In the genomic region with DNA sequence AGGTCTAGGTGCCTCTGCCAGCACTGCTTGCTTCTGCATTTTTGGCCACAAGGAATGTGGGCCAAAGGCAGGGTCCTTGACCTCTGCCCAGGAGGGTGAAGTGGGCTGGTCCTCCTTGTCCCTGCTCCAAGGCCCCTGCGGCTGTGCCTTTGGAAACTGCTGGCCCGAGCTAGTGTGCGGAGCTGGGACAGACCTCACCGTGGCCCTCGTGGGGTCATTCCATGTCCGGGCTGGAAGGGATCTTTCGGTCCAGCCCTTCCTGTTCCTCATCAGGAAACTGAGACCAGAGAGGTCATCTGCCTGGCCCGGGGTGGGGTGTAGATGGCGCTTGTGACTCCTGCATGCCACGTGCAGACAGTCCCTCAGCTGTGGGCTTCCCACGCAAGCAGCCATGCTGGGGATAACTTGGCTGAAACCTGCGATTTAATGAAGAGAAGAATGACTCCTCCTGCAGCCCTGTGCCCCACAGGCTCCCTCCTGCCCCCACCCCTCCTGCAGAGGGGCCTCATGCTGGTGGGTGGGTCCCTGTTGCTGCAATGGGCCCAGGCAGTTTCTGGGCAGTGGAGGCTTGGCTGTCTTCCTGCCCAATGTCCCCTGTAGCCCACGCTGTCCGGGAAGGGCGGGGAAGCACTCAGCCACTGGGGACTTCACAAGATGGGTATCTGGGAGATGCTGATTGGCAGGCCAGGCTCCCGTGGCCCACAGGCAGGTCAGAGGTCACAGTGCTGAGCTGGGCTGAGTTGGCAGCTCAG, we compare ENCODE assay signal across 10 cellular contexts.
DNase-seq lines count a peak whose midpoint lies in the region; ATAC-seq and TF ChIP-seq lines count a peak whose summit lies in the region.
"Had no signal": no experiment of that assay in that cellular context is flagged by ENCODE, and none has a peak within 500 bp of the region (broad histone marks: within the 10 kb centered on the region; RNA-seq: fewer than 3 reads in every experiment).

No MANE protein-coding gene starts in this region.

- H3K9me3 ChIP-seq in lower lobe of right lung = no peaks in the 10 kb centered on the region
- no peaks in the 10 kb centered on the region for H3K9me3 ChIP-seq in testis

- H3K27ac ChIP-seq in lower lobe of right lung (peak overlapping the region; percentile 77), testis (peak overlapping the region; percentile 52 to 69)

- no peaks in the 10 kb centered on the region for H3K27me3 ChIP-seq in lower lobe of right lung (ENCODE audit: low read depth)
- no peaks in the 10 kb centered on the region for H3K27me3 ChIP-seq in testis

- H3K9me3 Mint-ChIP-seq in T-helper 1 cell treated with Interleukin-12 subunit alpha and Interleukin-12 subunit beta and Interleukin-4 antibody, amounts not matched to agents 30 μg/mL and 1 μg/mL, for 36 hours = no peaks in the 10 kb centered on the region
- no peaks in the 10 kb centered on the region for H3K9me3 Mint-ChIP-seq in central memory CD8-positive, alpha-beta T cell
- H3K9me3 Mint-ChIP-seq: activated T-cell treated with anti-CD3 and anti-CD28 coated beads, Interleukin-2, amount 50 U/mL, for 4 hours had no signal

- no peak overlapping the region for H3K4me3 ChIP-seq in lower lobe of right lung
- H3K4me3 ChIP-seq in testis = no peak overlapping the region

- H3K36me3 Mint-ChIP-seq in T-helper 1 cell treated with Interleukin-12 subunit alpha and Interleukin-12 subunit beta and Interleukin-4 antibody, amounts not matched to agents 30 μg/mL and 1 μg/mL, for 36 hours (ENCODE audit: low read depth) = peaks cover 18% of the 10 kb centered on the region
- H3K36me3 Mint-ChIP-seq in central memory CD8-positive, alpha-beta T cell (ENCODE audit: insufficient read depth) = peaks cover 13% of the 10 kb centered on the region

- H3K36me3 ChIP-seq in lower lobe of right lung = no peaks in the 10 kb centered on the region
- no peaks in the 10 kb centered on the region for H3K36me3 ChIP-seq in testis (ENCODE audit: low read depth, missing control alignments)

- DNase-seq in T-helper 1 cell (no peak), lower lobe of right lung (peak; percentile 73), testis (no peak)
- no peak for DNase-seq in central memory CD8-positive, alpha-beta T cell (ENCODE audit: low spot score in 2 of 2)
- DNase-seq: activated T-cell treated with anti-CD3 and anti-CD28 coated beads, Interleukin-2, amount 50 U/mL, for 4 hours; NK-92 treated with Interleukin-12 subunit alpha and Interleukin-12 subunit beta, amount 100 ng/mL, for 24 hours had no signal

- intact Hi-C loops in lower lobe of right lung (cut with DNase I) = no loop called here
- intact Hi-C loops in testis (cut with DNase I; ENCODE audit: low total_unique reads) = no loop called here

- no peaks in the 10 kb centered on the region for H3K27me3 Mint-ChIP-seq in T-helper 1 cell treated with Interleukin-12 subunit alpha and Interleukin-12 subunit beta and Interleukin-4 antibody, amounts not matched to agents 30 μg/mL and 1 μg/mL, for 36 hours (ENCODE audit: low read depth)
- H3K27me3 Mint-ChIP-seq in central memory CD8-positive, alpha-beta T cell = no peaks in the 10 kb centered on the region

- TF ChIP-seq CTCF in lower lobe of right lung (IDR thresholded peaks at IDR 0.05) (no peak), testis (IDR thresholded peaks at IDR 0.05) (no peak)

- H3K4me3 Mint-ChIP-seq in T-helper 1 cell treated with Interleukin-12 subunit alpha and Interleukin-12 subunit beta and Interleukin-4 antibody, amounts not matched to agents 30 μg/mL and 1 μg/mL, for 36 hours = no peak overlapping the region
- H3K4me3 Mint-ChIP-seq in central memory CD8-positive, alpha-beta T cell = peak overlapping the region; percentile 40
- H3K4me3 Mint-ChIP-seq: activated T-cell treated with anti-CD3 and anti-CD28 coated beads, Interleukin-2, amount 50 U/mL, for 4 hours had no signal

- no peak for ATAC-seq in central memory CD8-positive, alpha-beta T cell (replicated peaks; ENCODE audit: extremely low read depth, poor library complexity, severe bottlenecking)
- peak; percentile 29 to 50 for ATAC-seq in lower lobe of right lung
- ATAC-seq in GM18861 (IDR thresholded peaks at IDR 0.05; ENCODE audit: unreplicated experiment) = no peak
- no peak for ATAC-seq in GM21447 (IDR thresholded peaks at IDR 0.05; ENCODE audit: unreplicated experiment)
- no peak for ATAC-seq in GM18907 (IDR thresholded peaks at IDR 0.05; ENCODE audit: unreplicated experiment)
- ATAC-seq: activated T-cell treated with anti-CD3 and anti-CD28 coated beads, Interleukin-2, amount 50 U/mL, for 4 hours had no signal

- 27 to 34% methylated on average over 11 to 16 of the region's 16 CpGs for WGBS in testis, 2 donors

- peaks cover 70% of the 10 kb centered on the region for H3K4me1 Mint-ChIP-seq in T-helper 1 cell treated with Interleukin-12 subunit alpha and Interleukin-12 subunit beta and Interleukin-4 antibody, amounts not matched to agents 30 μg/mL and 1 μg/mL, for 36 hours (ENCODE audit: low read depth)
- peaks cover 82% of the 10 kb centered on the region for H3K4me1 Mint-ChIP-seq in central memory CD8-positive, alpha-beta T cell

- TF ChIP-seq POLR2A in testis (IDR thresholded peaks at IDR 0.05) = no peak

- peaks cover 95% of the 10 kb centered on the region for H3K4me1 ChIP-seq in lower lobe of right lung
- H3K4me1 ChIP-seq in testis = peaks cover 91% of the 10 kb centered on the region

- peak overlapping the region; percentile 52 for H3K27ac Mint-ChIP-seq in T-helper 1 cell treated with Interleukin-12 subunit alpha and Interleukin-12 subunit beta and Interleukin-4 antibody, amounts not matched to agents 30 μg/mL and 1 μg/mL, for 36 hours
- H3K27ac Mint-ChIP-seq in central memory CD8-positive, alpha-beta T cell (ENCODE audit: low read depth) = peak overlapping the region; percentile 62

Comparison
In these comparisons a context has a peak if more than half of its experiments do, and no peak if none do; other contexts are left out.
1. ATAC-seq: peak in lower lobe of right lung (2 of 2); none in central memory CD8-positive, alpha-beta T cell (single experiment), GM18861 (single experiment), GM21447 (single experiment) and GM18907 (single experiment).